Comparison of ENCODE assay signal across 30 cellular contexts in the genomic region with DNA sequence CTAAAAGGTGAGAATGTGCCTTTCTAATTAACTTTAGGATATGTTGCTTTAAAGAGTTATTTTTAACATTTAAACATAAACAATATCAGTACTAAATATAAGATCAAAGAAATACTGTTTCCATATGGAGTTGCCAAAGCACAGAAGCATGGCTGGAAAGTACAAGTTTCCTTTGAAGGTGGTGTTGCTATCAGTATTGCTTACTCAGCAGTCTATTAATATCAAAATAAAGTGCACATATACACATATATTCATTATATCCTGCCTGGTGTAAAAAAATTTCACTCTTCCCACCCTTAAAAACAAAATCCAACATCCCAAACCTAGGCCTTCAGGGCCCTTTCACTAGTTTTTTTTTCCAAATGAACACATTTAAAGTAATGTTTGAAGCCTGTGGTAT.
"Had no signal": no experiment of that assay in that cellular context is flagged by ENCODE, and none has a peak within 500 bp of the region (broad histone marks: within the 10 kb centered on the region; RNA-seq: fewer than 3 reads in every experiment).

No MANE protein-coding gene starts in this region.

- H3K4me3 ChIP-seq: esophagus squamous epithelium, gastroesophageal sphincter, heart right ventricle, hepatocyte had no signal

- ATAC-seq: activated CD4-positive, alpha-beta T cell treated with anti-CD3 and anti-CD28 coated beads for 36 hours; activated naive CD4-positive, alpha-beta T cell treated with anti-CD3 and anti-CD28 coated beads, Interleukin-2, amount 50 U/mL, for 72 hours; activated T-cell treated with anti-CD3 and anti-CD28 coated beads, Interleukin-2, amount 50 U/mL, for 72 hours; effector memory CD8-positive, alpha-beta T cell; heart right ventricle had no signal

- H3K9me3 ChIP-seq: esophagus squamous epithelium, gastroesophageal sphincter, heart right ventricle had no signal

- FAIRE-seq: astrocyte, colon had no signal

- H3K27me3 ChIP-seq: brain microvascular endothelial cell, esophagus squamous epithelium, gastroesophageal sphincter, heart right ventricle, hepatocyte had no signal

- H2AFZ ChIP-seq: hepatocyte had no signal

- H3K4me2 ChIP-seq: hepatocyte had no signal

- DNase-seq: activated CD4-positive, alpha-beta memory T cell treated with anti-CD3 and anti-CD28 coated beads for 36 hours; activated CD4-positive, alpha-beta T cell treated with anti-CD3 and anti-CD28 coated beads for 36 hours; activated CD4-positive, alpha-beta T cell treated with anti-CD3 and anti-CD28 coated beads, Interleukin-2, amount 10 ng/mL, durations not matched to agents 24 days and 14 days; activated CD4-positive, CD25-positive, alpha-beta regulatory T cell; activated CD4-positive, CD25-positive, alpha-beta regulatory T cell treated with anti-CD3 and anti-CD28 coated beads, Interleukin-2, amount 50 U/mL, for 72 hours; activated CD8-positive, alpha-beta memory T cell treated with anti-CD3 and anti-CD28 coated beads, Interleukin-2, amount 50 U/mL, for 48 hours; activated gamma-delta T cell; activated naive CD4-positive, alpha-beta T cell; activated naive CD4-positive, alpha-beta T cell treated with anti-CD3 and anti-CD28 coated beads, Interleukin-2, amount 10 ng/mL, durations not matched to agents 7 days and 5 days; activated naive CD8-positive, alpha-beta T cell treated with anti-CD3 and anti-CD28 coated beads, Interleukin-2, amount 10 ng/mL, durations not matched to agents 7 days and 5 days; activated T-cell treated with anti-CD3 and anti-CD28 coated beads for 4 hours; activated T-cell treated with anti-CD3 and anti-CD28 coated beads, Interleukin-2, amount 50 U/mL, for 24 hours; activated T-cell treated with anti-CD3 and anti-CD28 coated beads, Interleukin-2, amount 50 U/mL, for 72 hours; amniotic stem cell; anterior cingulate cortex; brain microvascular endothelial cell; caudate nucleus; cortex of kidney; dermis blood vessel endothelial cell; effector CD4-positive, alpha-beta T cell; effector memory CD8-positive, alpha-beta T cell; esophagus squamous epithelium; foreskin melanocyte; heart right ventricle; T-helper 2 cell had no signal

- H3K36me3 ChIP-seq: brain microvascular endothelial cell, esophagus squamous epithelium, gastroesophageal sphincter, heart right ventricle had no signal

- H3K27ac ChIP-seq: brain microvascular endothelial cell, gastroesophageal sphincter, heart right ventricle, hepatocyte had no signal

- H3K79me2 ChIP-seq: hepatocyte had no signal
